28 cellular contexts compared by ENCODE assay signal in the genomic region with DNA sequence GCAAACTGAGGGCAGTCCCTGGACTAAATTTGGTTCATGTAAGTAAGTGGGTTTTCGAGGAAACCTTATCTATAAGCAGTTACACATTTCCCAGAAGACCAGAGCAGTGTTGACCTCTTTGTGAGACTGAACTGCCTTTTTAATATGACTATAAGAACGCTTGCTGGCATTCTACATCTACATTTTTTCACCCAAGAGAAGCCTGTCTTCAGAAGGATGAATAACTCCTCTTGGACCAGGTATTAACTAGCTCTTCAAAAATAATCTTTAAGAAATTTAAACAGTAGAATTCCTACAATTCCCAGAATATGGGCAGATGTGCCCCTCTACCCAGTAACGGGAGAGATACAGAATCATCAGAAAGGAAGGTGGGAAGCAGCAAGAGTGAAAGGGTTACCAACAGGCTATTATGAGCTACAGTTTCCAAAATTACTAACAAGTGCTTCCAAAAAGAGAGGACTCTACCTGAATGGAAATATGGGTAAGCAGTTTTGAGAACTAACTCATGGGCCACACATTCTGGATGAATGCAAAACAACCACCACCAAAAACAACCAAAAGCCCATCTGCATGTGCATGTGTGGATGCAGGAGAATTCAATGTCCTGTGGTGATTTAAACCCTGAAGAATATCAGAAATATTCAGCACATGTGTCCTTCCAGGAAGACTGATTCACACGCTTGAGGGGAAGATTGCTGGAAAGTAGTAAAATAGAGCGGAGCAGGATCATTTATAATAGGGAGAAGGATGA.
"Had no signal": no experiment of that assay in that cellular context is flagged by ENCODE, and none has a peak within 500 bp of the region (broad histone marks: within the 10 kb centered on the region; RNA-seq: fewer than 3 reads in every experiment).

No MANE protein-coding gene starts in this region.

- H3K9me2 ChIP-seq: SK-N-SH had no signal

- H3K4me1 ChIP-seq: breast epithelium, colonic mucosa, SJCRH30 had no signal

- H3K4me1 Mint-ChIP-seq: activated naive CD4-positive, alpha-beta T cell treated with anti-CD3 and anti-CD28 coated beads, Interleukin-2, amount 50 U/mL, for 24 hours had no signal

- H3K4me2 ChIP-seq: SK-N-SH had no signal

- DNase-seq: activated CD4-positive, alpha-beta T cell treated with anti-CD3 and anti-CD28 coated beads for 36 hours; activated CD4-positive, alpha-beta T cell treated with anti-CD3 and anti-CD28 coated beads, Interleukin-2, amount 50 U/mL, for 1 hour; activated CD8-positive, alpha-beta memory T cell treated with anti-CD3 and anti-CD28 coated beads, Interleukin-2, amount 50 U/mL, for 48 hours; activated CD8-positive, alpha-beta T cell treated with anti-CD3 and anti-CD28 coated beads, Interleukin-2, amount 10 ng/mL, durations not matched to agents 7 days and 5 days; activated effector memory CD4-positive, alpha-beta T cell treated with Interleukin-2 at 50 U/mL for 16 hours; activated naive CD4-positive, alpha-beta T cell; activated T-cell treated with anti-CD3 and anti-CD28 coated beads, Interleukin-2, amount 50 U/mL, for 1 hour; aorta; caudate nucleus; colonic mucosa; NCI-H1092; NCI-H1417; NCI-H2029; NCI-H2107; NCI-H2171 treated with DMSO at 0.1 percent for 48 hours; NCI-H345; NCI-H510A; NCI-H526 treated with DMSO at 0.1 percent for 48 hours; NCI-H82; Peyer's patch; Right ventricle myocardium superior; SJCRH30; SK-N-SH; SW 1271; WERI-Rb-1 had no signal

- H3K4me3 ChIP-seq: breast epithelium, colonic mucosa, Peyer's patch, SJCRH30 had no signal

- ATAC-seq: activated CD4-positive, alpha-beta T cell treated with anti-CD3 and anti-CD28 coated beads for 36 hours; activated CD8-positive, alpha-beta T cell treated with anti-CD3 and anti-CD28 coated beads, Interleukin-2, amount 10 ng/mL, durations not matched to agents 7 days and 5 days had no signal

- H3K4me3 Mint-ChIP-seq: activated CD4-positive, alpha-beta T cell treated with anti-CD3 and anti-CD28 coated beads for 36 hours; activated CD8-positive, alpha-beta T cell treated with anti-CD3 and anti-CD28 coated beads, Interleukin-2, amount 10 ng/mL, durations not matched to agents 7 days and 5 days; activated naive CD4-positive, alpha-beta T cell treated with anti-CD3 and anti-CD28 coated beads, Interleukin-2, amount 50 U/mL, for 24 hours had no signal

- H3K27ac ChIP-seq: breast epithelium, colonic mucosa, Peyer's patch, RWPE1, SJCRH30, WERI-Rb-1 had no signal

- H3K27ac Mint-ChIP-seq: activated CD4-positive, alpha-beta T cell treated with anti-CD3 and anti-CD28 coated beads for 36 hours; activated CD8-positive, alpha-beta T cell treated with anti-CD3 and anti-CD28 coated beads, Interleukin-2, amount 10 ng/mL, durations not matched to agents 7 days and 5 days; activated naive CD4-positive, alpha-beta T cell treated with anti-CD3 and anti-CD28 coated beads, Interleukin-2, amount 50 U/mL, for 24 hours had no signal

- H3K9me3 Mint-ChIP-seq: activated naive CD4-positive, alpha-beta T cell treated with anti-CD3 and anti-CD28 coated beads, Interleukin-2, amount 50 U/mL, for 24 hours had no signal

- H3K36me3 ChIP-seq: breast epithelium, colonic mucosa, Peyer's patch, SJCRH30, WERI-Rb-1 had no signal

- H3K36me3 Mint-ChIP-seq: activated naive CD4-positive, alpha-beta T cell treated with anti-CD3 and anti-CD28 coated beads, Interleukin-2, amount 50 U/mL, for 24 hours had no signal

- H3K9me3 ChIP-seq: breast epithelium, colonic mucosa, Peyer's patch, SK-N-SH had no signal

- H3K9ac ChIP-seq: SK-N-SH had no signal

- H3K27me3 ChIP-seq: breast epithelium, colonic mucosa, Peyer's patch, SJCRH30 had no signal
